Comparison of ENCODE assay signal across 15 cellular contexts in the genomic region with DNA sequence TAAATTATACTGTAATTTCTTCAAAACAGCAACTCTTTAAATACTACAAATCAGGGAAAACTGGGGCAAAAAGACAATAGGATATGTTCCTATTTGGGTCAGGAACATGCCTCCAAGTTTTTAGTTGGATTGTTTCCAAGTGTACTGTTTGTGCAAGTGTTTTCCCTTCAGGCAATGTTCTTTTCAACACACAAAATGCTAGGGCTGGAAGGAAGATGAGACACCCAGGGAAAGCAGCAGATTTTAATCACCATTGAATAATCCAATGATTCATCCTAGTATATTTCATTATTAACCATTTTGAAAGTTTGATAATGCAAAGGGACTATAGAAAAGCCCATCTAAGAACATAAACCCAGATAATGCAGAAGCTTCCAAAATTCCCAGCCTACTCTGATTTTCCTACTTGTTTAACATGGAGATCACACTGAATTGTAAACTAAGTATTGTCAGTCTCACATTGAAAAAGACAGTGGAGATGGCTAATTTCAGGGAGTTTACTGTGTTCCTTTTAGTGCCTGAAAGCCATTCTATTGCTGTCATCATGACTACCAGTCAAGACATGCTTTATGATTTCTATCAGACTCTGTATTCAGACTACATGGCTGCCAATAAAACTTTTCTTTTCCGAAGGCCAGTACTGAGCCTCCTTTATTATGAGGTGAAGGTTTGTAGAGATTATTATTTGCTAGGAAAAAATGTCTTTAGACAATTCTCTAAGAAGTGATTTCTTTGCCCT. TPM values are rescaled to one million over a fixed set of nuclear protein-coding genes. Genes with fewer than 3 reads are reported as not detected.
DNase-seq lines count a peak whose midpoint lies in the region; ATAC-seq and TF ChIP-seq lines count a peak whose summit lies in the region.
"Had no signal": no experiment of that assay in that cellular context is flagged by ENCODE, and none has a peak within 500 bp of the region (broad histone marks: within the 10 kb centered on the region; RNA-seq: fewer than 3 reads in every experiment).

No MANE protein-coding gene starts in this region.

- in situ Hi-C loops in HAP-1 (cut with MboI; ENCODE audit: low sequenced_read_pairs) = no loop called here

- H3K4me3 ChIP-seq in HAP-1 (no peak overlapping the region), left ventricle myocardium inferior (no peak overlapping the region)
- H3K4me3 ChIP-seq: skin epidermis, testis had no signal

- CTCF ChIA-PET in HEK293T (lab: Yijun Ruan, JAX) = no interaction called here

- POLR2A ChIA-PET in HEK293T (lab: Yijun Ruan, JAX) = no interaction called here

- peaks cover 68% of the 10 kb centered on the region for H3K4me1 ChIP-seq in HAP-1
- H3K4me1 ChIP-seq in left ventricle myocardium inferior = no peaks in the 10 kb centered on the region
- H3K4me1 ChIP-seq: testis had no signal

- ATAC-seq in HG03196 (IDR thresholded peaks at IDR 0.05; ENCODE audit: unreplicated experiment) = no peak
- ATAC-seq: activated T-cell treated with anti-CD3 and anti-CD28 coated beads, Interleukin-2, amount 50 U/mL, for 72 hours had no signal

- H3K36me3 ChIP-seq in HAP-1 (replicated peaks) (no peaks in the 10 kb centered on the region), left ventricle myocardium inferior (no peaks in the 10 kb centered on the region)

- no peaks in the 10 kb centered on the region for H3K9me3 ChIP-seq in HAP-1
- H3K9me3 ChIP-seq in left ventricle myocardium inferior (replicated peaks) = no peaks in the 10 kb centered on the region
- H3K9me3 ChIP-seq: testis had no signal

- no peak for TF ChIP-seq CTCF in left ventricle myocardium inferior (IDR thresholded peaks at IDR 0.05; ENCODE audit: borderline replicate concordance)

- no peak overlapping the region for H3K27ac ChIP-seq in left ventricle myocardium inferior (replicated peaks)
- H3K27ac ChIP-seq: testis had no signal

- DNase-seq in HAP-1 (ENCODE audit: low spot score in 2 of 2) = peak; percentile 38 to 80
- peak; percentile 76 for DNase-seq in RPMI7951 (ENCODE audit: low read depth)
- DNase-seq in fibroblast of gingiva (ENCODE audit: low read depth) = peak; percentile 75
- peak; percentile 23 for DNase-seq in smooth muscle cell of the brain vasculature (ENCODE audit: low read depth, low spot score)
- DNase-seq in HEK293T (ENCODE audit: extremely low spot score) = no peak
- no peak for DNase-seq in left ventricle myocardium inferior
- DNase-seq: activated CD4-positive, alpha-beta T cell treated with anti-CD3 and anti-CD28 coated beads, Interleukin-2, amount 10 ng/mL, durations not matched to agents 24 days and 14 days; activated T-cell treated with anti-CD3 and anti-CD28 coated beads, Interleukin-2, amount 50 U/mL, for 72 hours; aorta; Calu3; effector memory CD4-positive, alpha-beta T cell; T-helper 2 cell; testis had no signal

- H3K27me3 ChIP-seq in HAP-1 (ENCODE audit: low read depth) (no peaks in the 10 kb centered on the region), left ventricle myocardium inferior (ENCODE audit: low read depth) (no peaks in the 10 kb centered on the region)
- H3K27me3 ChIP-seq: testis had no signal

- intact Hi-C loops in left ventricle myocardium inferior (cut with micrococcal nuclease) = no loop called here

TF ChIP-seq in HEK293T, 16 proteins besides CTCF, POLR2A, EP300 and RAD21:
- TF ChIP-seq, protein P1, sequence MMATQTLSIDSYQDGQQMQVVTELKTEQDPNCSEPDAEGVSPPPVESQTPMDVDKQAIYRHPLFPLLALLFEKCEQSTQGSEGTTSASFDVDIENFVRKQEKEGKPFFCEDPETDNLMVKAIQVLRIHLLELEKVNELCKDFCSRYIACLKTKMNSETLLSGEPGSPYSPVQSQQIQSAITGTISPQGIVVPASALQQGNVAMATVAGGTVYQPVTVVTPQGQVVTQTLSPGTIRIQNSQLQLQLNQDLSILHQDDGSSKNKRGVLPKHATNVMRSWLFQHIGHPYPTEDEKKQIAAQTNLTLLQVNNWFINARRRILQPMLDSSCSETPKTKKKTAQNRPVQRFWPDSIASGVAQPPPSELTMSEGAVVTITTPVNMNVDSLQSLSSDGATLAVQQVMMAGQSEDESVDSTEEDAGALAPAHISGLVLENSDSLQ (IDR thresholded peaks at IDR 0.05) = no peak
- TF ChIP-seq HDGF (IDR thresholded peaks at IDR 0.05; ENCODE audit: borderline replicate concordance) = no peak
- no peak for TF ChIP-seq ELF4 (IDR thresholded peaks at IDR 0.05)
TF ChIP-seq in HEK293T: peak in this region for 0.

RNA-seq across cellular contexts. Expression of a gene that starts 38.6 kb away (rescaled TPM):
- total RNA-seq in RPMI7951 (2014; rRNA removed; shearing (Covaris generic)) = 0.60 and 1.1 TPM in 2 replicates
- 9.8 TPM for total RNA-seq in left ventricle myocardium inferior
- total RNA-seq: activated CD4-positive, alpha-beta T cell treated with anti-CD3 and anti-CD28 coated beads, Interleukin-2, amount 10 ng/mL, durations not matched to agents 24 days and 14 days; activated T-cell treated with anti-CD3 and anti-CD28 coated beads, Interleukin-2, amount 50 U/mL, for 72 hours had no signal

RNA-seq across cellular contexts. Expression of a gene that starts 40.0 kb away (rescaled TPM):
- total RNA-seq in RPMI7951 (2014; rRNA removed; shearing (Covaris generic)) = 3.2 and 4.6 TPM in 2 replicates
- total RNA-seq in left ventricle myocardium inferior = 10.8 TPM
- total RNA-seq: activated CD4-positive, alpha-beta T cell treated with anti-CD3 and anti-CD28 coated beads, Interleukin-2, amount 10 ng/mL, durations not matched to agents 24 days and 14 days had no signal

Comparison
In these comparisons a context has a peak if more than half of its experiments do, and no peak if none do; other contexts are left out.
1. DNase-seq: peak in HAP-1 (2 of 2), RPMI7951 (single experiment), fibroblast of gingiva (single experiment) and smooth muscle cell of the brain vasculature (single experiment); none in HEK293T (single experiment) and left ventricle myocardium inferior (single experiment).